ENCODE assay signal across 12 cellular contexts in genomic region chr15:57432141-57432701, GRCh38. TPM values are rescaled to one million over a fixed set of nuclear protein-coding genes. Genes with fewer than 3 reads are reported as not detected.
DNase-seq lines count a peak whose midpoint lies in the region; ATAC-seq lines count a peak whose summit lies in the region.
"Had no signal": no experiment of that assay in that cellular context is flagged by ENCODE, and none has a peak within 500 bp of the region (broad histone marks: within the 10 kb centered on the region; RNA-seq: fewer than 3 reads in every experiment).

No MANE protein-coding gene starts in this region.

- DNase-seq in NCI-H2171 treated with DMSO at 0.1 percent for 48 hours (lab: John Stamatoyannopoulos, UW) (peak; percentile 51), NCI-H2171 (lab: John Stamatoyannopoulos, UW) (no peak), astrocyte of the hippocampus (ENCODE audit: low read depth, low spot score) (peak; percentile 80), right cardiac atrium (peak in 1 of 3 donors; percentile 78), superior temporal gyrus (ENCODE audit: extremely low spot score) (peak; percentile 54), NAMALWA (ENCODE audit: low spot score) (no peak), NK-92 (lab: John Stamatoyannopoulos, UW; ENCODE audit: unreplicated experiment) (no peak)
- DNase-seq: activated CD4-positive, alpha-beta T cell treated with anti-CD3 and anti-CD28 coated beads, Interleukin-2, amount 50 U/mL, for 48 hours; NCI-H187 treated with DMSO at 0.1 percent for 48 hours; spleen had no signal

- intact Hi-C loops in right cardiac atrium (cut with DNase I): no loop called here

- 37% methylated on average over 12 of the region's 12 CpGs for WGBS in right cardiac atrium

- no peaks in the 10 kb centered on the region for H3K27me3 ChIP-seq in right cardiac atrium (ENCODE audit: control insufficient read depth, insufficient read depth)

- H3K4me3 ChIP-seq in right cardiac atrium (ENCODE audit: low read length): no peak overlapping the region
- H3K4me3 ChIP-seq: spleen had no signal

- peak; percentile 83 for ATAC-seq in right cardiac atrium
- no peak for ATAC-seq in HG03442 (IDR thresholded peaks at IDR 0.05; ENCODE audit: unreplicated experiment)
- ATAC-seq: stimulated activated effector memory CD8-positive, alpha-beta T cell treated with anti-CD3 and anti-CD28 coated beads, Interleukin-12 subunit alpha, Interleukin-12 subunit beta, amount 100 ng/mL, for 72 hours had no signal

- H3K9me3 ChIP-seq in right cardiac atrium (ENCODE audit: control insufficient read depth, low read length): no peaks in the 10 kb centered on the region
- H3K9me3 ChIP-seq: spleen had no signal

- peaks cover 4% of the 10 kb centered on the region for H3K4me1 ChIP-seq in right cardiac atrium (ENCODE audit: control insufficient read depth, insufficient read depth, low read length)
- H3K4me1 ChIP-seq: spleen had no signal

- peak overlapping the region; percentile 29 for H3K27ac ChIP-seq in right cardiac atrium (ENCODE audit: low read length)
- H3K27ac ChIP-seq: spleen had no signal

RNA-seq across cellular contexts. Expression of gene CGNL1, which starts 55.9 kb away (rescaled TPM):
- 10 to 100 TPM; 48.6 to 59.9 (median 53.1) TPM for total RNA-seq in right cardiac atrium
- 12.7 TPM for polyA plus RNA-seq in right cardiac atrium

Comparison
In these comparisons a context has a peak if more than half of its experiments do, and no peak if none do; other contexts are left out.
1. DNase-seq: peak in NCI-H2171 treated with DMSO at 0.1 percent for 48 hours (single experiment), astrocyte of the hippocampus (single experiment) and superior temporal gyrus (single experiment); none in NCI-H2171 (single experiment), NAMALWA (single experiment) and NK-92 (single experiment).